ENCODE assay signal across 1 cellular context in the genomic region with DNA sequence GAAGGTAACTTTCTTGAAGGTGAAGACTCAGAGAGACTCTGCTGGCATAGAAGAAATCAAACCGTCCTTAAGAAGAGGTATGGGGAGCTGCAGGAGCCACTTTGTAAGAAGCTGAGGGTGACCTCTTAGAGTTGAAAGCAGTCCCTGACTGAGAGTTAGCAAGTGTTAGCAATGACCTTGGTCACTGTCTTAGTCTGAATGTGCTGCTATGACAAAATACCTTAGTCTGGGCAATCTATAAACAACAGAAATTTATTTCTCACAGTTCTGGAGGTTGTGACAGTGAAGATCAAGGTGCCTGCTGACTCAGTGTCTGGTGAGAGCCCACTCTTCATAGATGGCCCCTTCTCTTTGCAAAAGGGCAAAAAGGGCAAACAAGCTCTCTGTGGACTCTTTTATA.
TF ChIP-seq lines count a peak whose summit lies in the region.

No MANE protein-coding gene starts in this region.

TF ChIP-seq in GM12878, 131 proteins besides CTCF, POLR2A, EP300 and RAD21:
- TF ChIP-seq ZNF622 (IDR thresholded peaks at IDR 0.05) = no peak
- TF ChIP-seq, protein P1, sequence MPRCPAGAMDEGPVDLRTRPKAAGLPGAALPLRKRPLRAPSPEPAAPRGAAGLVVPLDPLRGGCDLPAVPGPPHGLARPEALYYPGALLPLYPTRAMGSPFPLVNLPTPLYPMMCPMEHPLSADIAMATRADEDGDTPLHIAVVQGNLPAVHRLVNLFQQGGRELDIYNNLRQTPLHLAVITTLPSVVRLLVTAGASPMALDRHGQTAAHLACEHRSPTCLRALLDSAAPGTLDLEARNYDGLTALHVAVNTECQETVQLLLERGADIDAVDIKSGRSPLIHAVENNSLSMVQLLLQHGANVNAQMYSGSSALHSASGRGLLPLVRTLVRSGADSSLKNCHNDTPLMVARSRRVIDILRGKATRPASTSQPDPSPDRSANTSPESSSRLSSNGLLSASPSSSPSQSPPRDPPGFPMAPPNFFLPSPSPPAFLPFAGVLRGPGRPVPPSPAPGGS (IDR thresholded peaks at IDR 0.05; ENCODE audit: borderline replicate concordance, insufficient read depth, low read depth, low read length, poor library complexity, severe bottlenecking) = peak; percentile 54
TF ChIP-seq in GM12878: peak in this region for 1.
